8 cellular contexts compared by ENCODE assay signal in genomic region chr1:184051485-184052193, GRCh38. TPM values are rescaled to one million over a fixed set of nuclear protein-coding genes. Genes with fewer than 3 reads are reported as not detected.
DNase-seq lines count a peak whose midpoint lies in the region; ATAC-seq, FAIRE-seq and TF ChIP-seq lines count a peak whose summit lies in the region.

TSS of gene TSEN15 (plus strand) at chr1:184051730. CDS start at chr1:184051756, 26 bp downstream.

- WGBS in HepG2 (ENCODE audit: low lambda C conversion rate), result 1% methylated on average over 17 of the region's 54 CpGs

- intact Hi-C loops in HepG2 (cut with micrococcal nuclease; ENCODE audit: unreplicated experiment), result loop anchor here (2.0 to 5.0 kb wide), 2 partner anchors 54 to 581 kb away; no protein-coding TSS in a partner anchor

- H3K27ac ChIP-seq in coronary artery (peak within 1 kb of the TSS; percentile 49 to 89), HepG2 (ENCODE audit: extremely low read length, insufficient read depth, low read length) (peak within 1 kb of the TSS; percentile 94)

- POLR2A ChIA-PET in HepG2 (lab: Yijun Ruan, JAX), result interaction anchor here (0.8 to 2.4 kb wide), 14 partner anchors 8 to 1266 kb away, joined by 3 to 17 read pairs (median 4); partner anchors contain the start of genes COLGALT2, EDEM3 and IVNS1ABP

- H3K4me3 ChIP-seq in coronary artery, result peak within 1 kb of the TSS; percentile 92
- H3K4me3 ChIP-seq in HepG2 (replicated peaks in 1 of 3; ENCODE audit: insufficient read depth in 1 of 3, low read depth in 2 of 3, low read length in 3 of 3), result peak within 1 kb of the TSS; percentile 80 to 96 (median 85)

- DNase-seq in AML-193 (lab: John Stamatoyannopoulos, UW) (peak; percentile 63 to 78), NCI-H510A treated with DMSO at 0.1 percent for 48 hours (lab: John Stamatoyannopoulos, UW) (peak; percentile 81), coronary artery (ENCODE audit: low spot score) (peak; percentile 82), HepG2 (ENCODE audit: low spot score) (peak; percentile 77)
- peak; percentile 77 to 80 for DNase-seq in activated CD4-positive, alpha-beta T cell treated with anti-CD3 and anti-CD28 coated beads for 4 hours
- peak; percentile 80 to 81 for DNase-seq in stimulated activated CD4-positive, alpha-beta T cell treated with anti-CD3 and anti-CD28 coated beads, Interleukin-4, amount 100 ng/mL, for 4 hours

- H3K4me1 ChIP-seq in HepG2 (ENCODE audit: insufficient read depth, low read length), result peaks cover 28% of the 10 kb centered on the region

- peak; percentile 40 for FAIRE-seq in HepG2 (lab: Jason Lieb, UNC)

- TF ChIP-seq RAD21 in HepG2 (CRISPR knock-in tag; IDR thresholded peaks at IDR 0.05), result peak; percentile 52

- no TSS peak for BruUV-seq in HepG2 (replicated peaks; lab: Mats Ljungman, UMichigan)

- H4K20me1 ChIP-seq in HepG2 (ENCODE audit: insufficient read depth, low read length), result no peaks in the 10 kb centered on the region

- H3K27me3 ChIP-seq in HepG2 (ENCODE audit: control insufficient read depth in 1 of 2, insufficient read depth in 2 of 2, low read length in 2 of 2), result no peaks in the 10 kb centered on the region; a peak in 1 of 5 replicates

- H3K9me3 ChIP-seq in HepG2 (ENCODE audit: low read length), result no peaks in the 10 kb centered on the region

- H3K36me3 ChIP-seq in HepG2 (replicated peaks in 1 of 2; ENCODE audit: control insufficient read depth in 1 of 2, insufficient read depth in 2 of 2, low read length in 2 of 2), result peaks cover 2 to 10% of the 10 kb centered on the region in 2 experiments; a peak in 4 of 5 replicates

- H3K9ac ChIP-seq in HepG2 (ENCODE audit: insufficient read depth, low read depth, low read length), result peak within 1 kb of the TSS; percentile 92

- ATAC-seq in GM19025 (IDR thresholded peaks at IDR 0.05; ENCODE audit: low read depth, unreplicated experiment) (peak; percentile 98), HG03342 (IDR thresholded peaks at IDR 0.05; ENCODE audit: unreplicated experiment) (peak; percentile 98), HepG2 (peak; percentile 98)

- peak within 1 kb of the TSS; percentile 98 for H2AFZ ChIP-seq in HepG2 (ENCODE audit: low read length)

- CTCF ChIA-PET in HepG2 (lab: Yijun Ruan, JAX; ENCODE audit: low intra/inter-chr PET ratio, low total read pairs), result no interaction called here

- TF ChIP-seq CTCF in coronary artery (IDR thresholded peaks at IDR 0.05) (no peak), HepG2 (CRISPR knock-in tag; IDR thresholded peaks at IDR 0.05) (peak; percentile 5; the same call in 1 of the 2 replicates)

- in situ Hi-C loops in HepG2 (cut with HindIII; ENCODE audit: extremely low pct_ligation_motif_present, low pct_unique_long_range_greater_than_20kb), result no loop called here

- TF ChIP-seq EP300 in HepG2 (IDR thresholded peaks at IDR 0.05; ENCODE audit: low read depth in 2 of 2, low read length in 2 of 2) (peak; percentile 10 to 46; a peak in 1 of 4 replicates), HepG2 (CRISPR knock-in tag; IDR thresholded peaks at IDR 0.05; ENCODE audit: borderline replicate concordance) (no peak; the same call in 1 of the 2 replicates)

- peak; percentile 77 to 84; a peak in 3 of 4 replicates for TF ChIP-seq POLR2A in HepG2 (IDR thresholded peaks at IDR 0.05; ENCODE audit: insufficient read depth in 1 of 2, low read depth in 2 of 2, low read length in 2 of 2)

- peaks cover 16% of the 10 kb centered on the region for H3K79me2 ChIP-seq in HepG2 (ENCODE audit: insufficient read depth, low read length)

- peak within 1 kb of the TSS; percentile 81 for H3K4me2 ChIP-seq in HepG2 (ENCODE audit: low read depth, low read length)

TF ChIP-seq in HepG2, 621 proteins besides CTCF, POLR2A, EP300 and RAD21 (continues in another document):
- TF ChIP-seq ZBTB25 (CRISPR knock-in tag; IDR thresholded peaks at IDR 0.05) (peak; percentile 97), ZNF589 (CRISPR knock-in tag; conservative IDR thresholded peaks at IDR 0.05) (0 out of 2 replicates have a peak, but pooled peaks have one; percentile 31), ZNF550 (CRISPR knock-in tag; IDR thresholded peaks at IDR 0.05; ENCODE audit: borderline replicate concordance) (peak; percentile 86; the same call in 1 of the 2 replicates), MEF2D (CRISPR knock-in tag; IDR thresholded peaks at IDR 0.05) (no peak), HOXA5 (CRISPR knock-in tag; IDR thresholded peaks at IDR 0.05) (no peak; the same call in none of the 2 replicates), ZNF709 (CRISPR knock-in tag; IDR thresholded peaks at IDR 0.05) (peak; percentile 84), SPEN (CRISPR knock-in tag; IDR thresholded peaks at IDR 0.05; ENCODE audit: low read depth) (peak; percentile 92), ZEB1 (IDR thresholded peaks at IDR 0.05; ENCODE audit: insufficient replicate concordance, low read depth) (peak; percentile 60), EED (CRISPR knock-in tag; IDR thresholded peaks at IDR 0.05) (0 out of 2 replicates have a peak, but pooled peaks have one; percentile 71), RBM39 (IDR thresholded peaks at IDR 0.05; ENCODE audit: low read depth, low read length, poor library complexity, severe bottlenecking) (peak; percentile 98), SP2 (CRISPR knock-in tag; IDR thresholded peaks at IDR 0.05) (0 out of 2 replicates have a peak, but pooled peaks have one; percentile 30), FOXP1 (IDR thresholded peaks at IDR 0.05) (no peak), FOXP1 (CRISPR knock-in tag; IDR thresholded peaks at IDR 0.05) (peak; percentile 27; the same call in 1 of the 2 replicates), KDM5B (CRISPR knock-in tag; IDR thresholded peaks at IDR 0.05; ENCODE audit: borderline replicate concordance) (peak; percentile 77; the same call in 1 of the 2 replicates), EEA1 (CRISPR knock-in tag; IDR thresholded peaks at IDR 0.05; ENCODE audit: borderline replicate concordance) (peak; percentile 97; the same call in 1 of the 2 replicates), ZNF510 (CRISPR knock-in tag; IDR thresholded peaks at IDR 0.05; ENCODE audit: low read depth) (no peak), TFDP2 (CRISPR knock-in tag; IDR thresholded peaks at IDR 0.05) (peak; percentile 83), NAIF1 (CRISPR knock-in tag; IDR thresholded peaks at IDR 0.05; ENCODE audit: borderline replicate concordance) (peak; percentile 27; the same call in 1 of the 2 replicates), SNAPC5 (CRISPR knock-in tag; IDR thresholded peaks at IDR 0.05; ENCODE audit: borderline replicate concordance) (no peak), SRSF1 (optimal IDR thresholded peaks at IDR 0.05; ENCODE audit: low read depth, low read length) (peak; percentile 41)

RNA-seq across cellular contexts. Expression of gene TSEN15, which starts in this region (rescaled TPM):
- 35.8 and 44.3 TPM in 2 replicates for total RNA-seq in HepG2 (2016; rRNA removed; fragmentation: Illumina TruSeq; extraction: Trizol)
- total RNA-seq in HepG2 (2016; cell fraction: cytosol; rRNA removed; fragmentation: Illumina TruSeq; extraction: Trizol; ENCODE audit: low read depth), result 6.4 and 7.5 TPM in 2 replicates
- total RNA-seq in HepG2 (2016; cell fraction: insoluble cytoplasmic fraction; rRNA removed; fragmentation: Illumina TruSeq; extraction: Trizol), result 36.8 and 49.9 TPM in 2 replicates
- total RNA-seq in HepG2 (2016; cell fraction: membrane; rRNA removed; fragmentation: Illumina TruSeq; extraction: Trizol), result 22.1 and 23.2 TPM in 2 replicates
- total RNA-seq in HepG2 (2016; cell fraction: nucleus; rRNA removed; fragmentation: Illumina TruSeq; extraction: Trizol), result 36.7 and 39.0 TPM in 2 replicates
- 17.3 and 25.6 TPM in 2 replicates for polyA plus RNA-seq in HepG2 (2011; rRNA removed)
- polyA plus RNA-seq in HepG2 (2011; cell fraction: cytosol; rRNA removed), result 14.6 and 16.8 TPM in 2 replicates
- polyA plus RNA-seq in HepG2 (2011; cell fraction: nucleus; rRNA removed), result 13.5 and 15.7 TPM in 2 replicates
- polyA plus RNA-seq in HepG2 (2012), result 16.8 and 18.5 TPM in 2 replicates
- 8.7 and 10.5 TPM in 2 replicates for polyA plus RNA-seq in HepG2 (2016; cell fraction: cytosol; fragmentation: Illumina TruSeq; extraction: Trizol; ENCODE audit: low read depth)
- polyA plus RNA-seq in HepG2 (2016; cell fraction: insoluble cytoplasmic fraction; fragmentation: Illumina TruSeq; extraction: Trizol; ENCODE audit: low read depth), result 48.1 and 51.6 TPM in 2 replicates
- polyA plus RNA-seq in HepG2 (2016; cell fraction: membrane; fragmentation: Illumina TruSeq; extraction: Trizol; ENCODE audit: low read depth), result 21.2 and 22.4 TPM in 2 replicates
- 45.6 and 47.3 TPM in 2 replicates for polyA plus RNA-seq in HepG2 (2016; cell fraction: nucleus; fragmentation: Illumina TruSeq; extraction: Trizol; ENCODE audit: insufficient read depth, low read depth)
- 28.6 and 45.4 TPM in 2 replicates for polyA minus RNA-seq in HepG2 (2011; rRNA and poly(A)+ RNA removed; ENCODE audit: low replicate concordance)
- 16.8 and 22.4 TPM in 2 replicates for polyA minus RNA-seq in HepG2 (2011; cell fraction: cytosol; rRNA and poly(A)+ RNA removed)
- 74.5 and 82.7 TPM in 2 replicates for polyA minus RNA-seq in HepG2 (2011; cell fraction: nucleus; rRNA and poly(A)+ RNA removed)

Comparison
In these comparisons a context has a peak if more than half of its experiments do, and no peak if none do; other contexts are left out.
1. Peak in every context shown above with its lines: DNase-seq, ATAC-seq, H3K4me3 ChIP-seq and H3K27ac ChIP-seq.